20 cellular contexts compared by ENCODE assay signal in the genomic region with DNA sequence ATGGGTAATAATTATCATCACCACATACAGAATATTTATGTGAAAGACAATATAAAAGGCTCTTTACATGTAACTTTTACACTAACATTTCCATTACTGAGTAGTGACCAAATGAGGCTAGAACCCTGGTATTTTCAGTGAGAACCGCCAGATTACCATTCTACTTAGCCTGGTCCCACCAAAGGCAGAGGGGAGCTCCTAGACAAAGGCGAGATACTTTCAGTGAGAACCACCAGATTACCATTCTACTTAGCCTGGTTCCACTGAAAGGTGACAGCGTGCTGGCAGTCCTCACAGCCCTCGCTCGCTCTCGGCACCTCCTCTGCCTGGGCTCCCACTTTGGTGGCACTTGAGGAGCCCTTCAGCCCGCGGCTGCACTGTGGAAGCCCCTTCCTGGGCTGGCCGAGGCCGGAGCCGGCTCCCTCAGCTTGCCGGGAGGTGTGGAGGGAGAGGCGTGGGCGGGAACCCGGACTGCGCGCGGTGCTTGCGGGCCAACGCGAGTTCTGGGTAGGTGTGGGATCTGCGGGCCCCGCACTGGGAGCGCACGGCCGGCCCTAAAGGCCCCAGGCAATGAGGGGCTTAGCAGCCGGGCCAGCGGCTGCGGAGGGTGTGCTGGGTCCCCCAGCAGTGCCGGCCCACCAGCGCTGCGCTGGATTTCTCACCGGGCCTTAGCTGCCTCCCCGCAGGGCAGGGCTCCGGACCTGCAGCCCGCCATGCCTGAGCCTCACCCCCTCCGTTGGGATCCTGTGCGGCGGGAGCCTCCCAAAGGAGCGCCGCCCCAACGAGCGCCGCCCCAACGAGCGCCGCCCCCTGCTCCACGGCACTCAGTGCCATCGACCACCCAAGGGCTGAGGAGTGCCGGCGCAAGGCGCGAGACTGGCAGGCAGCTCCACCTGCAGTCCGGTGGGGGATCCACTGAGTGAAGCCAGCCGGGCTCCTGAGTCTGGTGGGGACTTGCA.
A peak's percentile ranks its signal among the peaks of the same experiment; 100 is the strongest.
DNase-seq lines count a peak whose midpoint lies in the region; ATAC-seq lines count a peak whose summit lies in the region.
"Had no signal": no experiment of that assay in that cellular context is flagged by ENCODE, and none has a peak within 500 bp of the region (broad histone marks: within the 10 kb centered on the region; RNA-seq: fewer than 3 reads in every experiment).

No MANE protein-coding gene starts in this region.

- ATAC-seq in HG02610 (IDR thresholded peaks at IDR 0.05; ENCODE audit: unreplicated experiment), result no peak
- ATAC-seq in HG03159 (IDR thresholded peaks at IDR 0.05; ENCODE audit: unreplicated experiment), result no peak
- ATAC-seq: activated CD8-positive, alpha-beta T cell treated with anti-CD3 and anti-CD28 coated beads, Interleukin-2, amount 10 ng/mL, durations not matched to agents 7 days and 5 days; GM12878; natural killer cell treated with Interleukin-12 subunit alpha and Interleukin-12 subunit beta and Interleukin-15 and Interleukin-18, amount 100 ng/mL, for 72 hours had no signal

- H3K36me3 ChIP-seq in skeletal muscle satellite cell (ENCODE audit: insufficient read depth, low read length), result no peaks in the 10 kb centered on the region
- H3K36me3 ChIP-seq: brain microvascular endothelial cell, esophagus muscularis mucosa, thoracic aorta, WERI-Rb-1 had no signal

- H3K4me3 ChIP-seq in iPS-11a (ENCODE audit: low read depth, low read length) (peak overlapping the region; percentile 35), skeletal muscle satellite cell (ENCODE audit: low read length) (no peak overlapping the region)
- H3K4me3 ChIP-seq: GM12878, thoracic aorta had no signal

- DNase-seq in HT1080 (ENCODE audit: low read depth) (peak; percentile 85), NCI-H446 treated with DMSO at 0.1 percent for 48 hours (lab: John Stamatoyannopoulos, UW) (peak; percentile 16), AG20443 (ENCODE audit: low spot score) (no peak)
- DNase-seq in activated CD4-positive, alpha-beta T cell treated with anti-CD3 and anti-CD28 coated beads for 4 hours, result no peak
- DNase-seq: activated CD8-positive, alpha-beta T cell treated with anti-CD3 and anti-CD28 coated beads, Interleukin-2, amount 10 ng/mL, durations not matched to agents 7 days and 5 days; activated naive CD8-positive, alpha-beta T cell treated with anti-CD3 and anti-CD28 coated beads, Interleukin-2, amount 10 ng/mL, durations not matched to agents 7 days and 5 days; brain microvascular endothelial cell; GF-D8; mesendoderm; NCI-H1417; T-helper 1 cell; WERI-Rb-1 had no signal

- no peak overlapping the region for H3K9ac ChIP-seq in skeletal muscle satellite cell (ENCODE audit: low read depth, low read length)

- H3K27me3 ChIP-seq in skeletal muscle satellite cell (ENCODE audit: control insufficient read depth, insufficient read depth, low read length), result no peaks in the 10 kb centered on the region
- H3K27me3 ChIP-seq: brain microvascular endothelial cell, esophagus muscularis mucosa had no signal

- H3K4me2 ChIP-seq in skeletal muscle satellite cell (ENCODE audit: low read length), result peak overlapping the region; percentile 54

- no peaks in the 10 kb centered on the region for H3K4me1 ChIP-seq in skeletal muscle satellite cell (ENCODE audit: control insufficient read depth, insufficient read depth, low read length)
- H3K4me1 ChIP-seq: esophagus muscularis mucosa had no signal

- H3K9me3 ChIP-seq in skeletal muscle satellite cell (replicated peaks; ENCODE audit: low read length), result no peaks in the 10 kb centered on the region
- H3K9me3 ChIP-seq: esophagus muscularis mucosa, thoracic aorta had no signal

Comparison
In these comparisons a context has a peak if more than half of its experiments do, and no peak if none do; other contexts are left out.
1. DNase-seq: peak in HT1080 (single experiment) and NCI-H446 treated with DMSO at 0.1 percent for 48 hours (single experiment); none in activated CD4-positive, alpha-beta T cell treated with anti-CD3 and anti-CD28 coated beads for 4 hours (0 of 2) and AG20443 (single experiment).